In the genomic region with DNA sequence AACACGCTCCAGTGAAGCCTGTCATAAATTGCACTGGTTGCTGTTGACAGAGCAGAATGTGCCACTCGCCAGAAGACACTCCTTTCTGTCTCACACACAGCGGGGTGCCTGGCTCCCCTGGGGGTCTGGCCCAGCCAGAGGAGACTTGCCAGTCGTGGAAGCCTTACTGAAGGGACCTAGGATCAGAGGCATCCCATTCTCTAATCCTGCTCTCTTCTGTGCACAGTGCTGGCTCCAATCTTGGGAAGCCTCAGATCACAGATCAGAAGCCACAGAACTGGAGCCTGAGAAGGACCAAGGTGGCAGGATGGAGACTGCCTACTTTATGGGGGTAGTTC, we compare ENCODE assay signal across 8 cellular contexts. TPM values are rescaled to one million over a fixed set of nuclear protein-coding genes. Genes with fewer than 3 reads are reported as not detected.
DNase-seq lines count a peak whose midpoint lies in the region; ATAC-seq and TF ChIP-seq lines count a peak whose summit lies in the region.

No MANE protein-coding gene starts in this region.

- H3K4me2 ChIP-seq in PC-3 (ENCODE audit: low read length) = peak overlapping the region; percentile 93

- H3K4me1 Mint-ChIP-seq in Calu3 (ENCODE audit: low read depth, unreplicated experiment) (peaks cover 42% of the 10 kb centered on the region), osteocyte (ENCODE audit: unreplicated experiment) (peaks cover 40% of the 10 kb centered on the region)

- peaks cover 37% of the 10 kb centered on the region for H4K20me1 ChIP-seq in PC-3 (ENCODE audit: low read length)

- H3K4me3 Mint-ChIP-seq in Calu3 (ENCODE audit: low read depth, unreplicated experiment) (peak overlapping the region; percentile 90), osteocyte (ENCODE audit: unreplicated experiment) (peak overlapping the region; percentile 95)

- no peaks in the 10 kb centered on the region for H3K9me3 Mint-ChIP-seq in Calu3 (ENCODE audit: low read depth, unreplicated experiment)
- H3K9me3 Mint-ChIP-seq in osteocyte (ENCODE audit: unreplicated experiment) = no peaks in the 10 kb centered on the region

- H3K4me1 ChIP-seq in PC-3 (ENCODE audit: insufficient read depth, low read length) = peaks cover 43% of the 10 kb centered on the region

- peaks cover 20% of the 10 kb centered on the region for H3K36me3 Mint-ChIP-seq in Calu3 (ENCODE audit: insufficient read depth, unreplicated experiment)
- H3K36me3 Mint-ChIP-seq in osteocyte (ENCODE audit: unreplicated experiment) = no peaks in the 10 kb centered on the region

- in situ Hi-C loops in GM13976 (cut with MboI; ENCODE audit: low sequenced_read_pairs, unreplicated experiment) = no loop called here

- TF ChIP-seq CTCF in Calu3 (IDR thresholded peaks at IDR 0.05; ENCODE audit: unreplicated experiment) (no peak), PC-3 (conservative IDR thresholded peaks at IDR 0.05; ENCODE audit: low read depth, low read length) (no peak), osteocyte (IDR thresholded peaks at IDR 0.05) (no peak), GM13976 (IDR thresholded peaks at IDR 0.05; ENCODE audit: borderline replicate concordance, control extremely low read depth, extremely low read depth, insufficient read depth, missing control alignments) (no peak)

- POLR2A ChIA-PET in PC-3 (lab: Charles Lee; ENCODE audit: unreplicated experiment) = interaction anchor here (1.9 kb wide), 1 partner anchor 41 kb away, joined by 10 read pairs; no protein-coding TSS in a partner anchor

- no peak overlapping the region for H2AFZ ChIP-seq in PC-3 (ENCODE audit: low read length)

- H3K9me2 ChIP-seq in PC-3 (replicated peaks; ENCODE audit: low read length) = no peaks in the 10 kb centered on the region

- no peaks in the 10 kb centered on the region for H3K36me3 ChIP-seq in PC-3 (ENCODE audit: low read depth, low read length)

- ATAC-seq in PC-3 = peak; percentile 39

- no peaks in the 10 kb centered on the region for H3K27me3 ChIP-seq in PC-3 (ENCODE audit: low read length)

- H3K4me3 ChIP-seq in PC-3 (ENCODE audit: low read length) = peak overlapping the region; percentile 81

- BruUV-seq in Calu3 (replicated peaks; lab: Mats Ljungman, UMichigan) (no TSS peak), PC-3 (replicated peaks; lab: Mats Ljungman, UMichigan) (no TSS peak)

- peak overlapping the region; percentile 96 for H3K27ac Mint-ChIP-seq in Calu3 (ENCODE audit: unreplicated experiment)
- peak overlapping the region; percentile 91 for H3K27ac Mint-ChIP-seq in osteocyte (ENCODE audit: unreplicated experiment)

- DNase-seq in Calu3 (no peak), PC-3 (no peak), epithelial cell of prostate (ENCODE audit: low read depth, low spot score) (no peak), osteocyte (ENCODE audit: extremely low spot score, unreplicated experiment) (no peak), D341Med (ENCODE audit: low spot score) (no peak), T-helper 9 cell (no peak), GM13976 (ENCODE audit: low spot score) (no peak)
- no peak for DNase-seq in stimulated activated CD4-positive, alpha-beta T cell treated with anti-CD3 and anti-CD28 coated beads, Interleukin-2, amount 100 ng/mL, for 24 hours

- H3K79me2 ChIP-seq in PC-3 (ENCODE audit: low read length) = peaks cover 63% of the 10 kb centered on the region

- peak overlapping the region; percentile 22; the same call in 1 of the 2 replicates for H3K9ac ChIP-seq in PC-3 (ENCODE audit: low read length)

- intact Hi-C loops in Calu3 (cut with micrococcal nuclease; ENCODE audit: unreplicated experiment) = no loop called here
- intact Hi-C loops in PC-3 (cut with micrococcal nuclease) = no loop called here

- CTCF ChIA-PET in Calu3 (lab: Charles Lee) (interaction anchor here (1.2 kb wide), 1 partner anchor 41 kb away, joined by 4 read pairs; no protein-coding TSS in a partner anchor), PC-3 (lab: Charles Lee) (no interaction called here)

- no peaks in the 10 kb centered on the region for H3K9me3 ChIP-seq in PC-3 (ENCODE audit: low read length)

- no peak overlapping the region for H3K27ac ChIP-seq in PC-3 (ENCODE audit: low read length)
- peak overlapping the region; percentile 90 for H3K27ac ChIP-seq in epithelial cell of prostate

- H3K27me3 Mint-ChIP-seq in Calu3 (ENCODE audit: unreplicated experiment) = no peaks in the 10 kb centered on the region
- H3K27me3 Mint-ChIP-seq in osteocyte (ENCODE audit: unreplicated experiment) = no peaks in the 10 kb centered on the region

- no peaks in the 10 kb centered on the region for H3F3A ChIP-seq in PC-3 (ENCODE audit: low read length, unreplicated experiment)

RNA-seq across cellular contexts. Expression of gene SLC9A1, which starts 1.4 kb away (rescaled TPM):
- 16.4 and 17.4 TPM in 2 replicates for total RNA-seq in Calu3 (2022)
- 25.2 and 26.4 TPM in 2 replicates for total RNA-seq in PC-3 (2014; rRNA removed)
- 32.5 and 34.2 TPM in 2 replicates for total RNA-seq in osteocyte
